In the genomic region with DNA sequence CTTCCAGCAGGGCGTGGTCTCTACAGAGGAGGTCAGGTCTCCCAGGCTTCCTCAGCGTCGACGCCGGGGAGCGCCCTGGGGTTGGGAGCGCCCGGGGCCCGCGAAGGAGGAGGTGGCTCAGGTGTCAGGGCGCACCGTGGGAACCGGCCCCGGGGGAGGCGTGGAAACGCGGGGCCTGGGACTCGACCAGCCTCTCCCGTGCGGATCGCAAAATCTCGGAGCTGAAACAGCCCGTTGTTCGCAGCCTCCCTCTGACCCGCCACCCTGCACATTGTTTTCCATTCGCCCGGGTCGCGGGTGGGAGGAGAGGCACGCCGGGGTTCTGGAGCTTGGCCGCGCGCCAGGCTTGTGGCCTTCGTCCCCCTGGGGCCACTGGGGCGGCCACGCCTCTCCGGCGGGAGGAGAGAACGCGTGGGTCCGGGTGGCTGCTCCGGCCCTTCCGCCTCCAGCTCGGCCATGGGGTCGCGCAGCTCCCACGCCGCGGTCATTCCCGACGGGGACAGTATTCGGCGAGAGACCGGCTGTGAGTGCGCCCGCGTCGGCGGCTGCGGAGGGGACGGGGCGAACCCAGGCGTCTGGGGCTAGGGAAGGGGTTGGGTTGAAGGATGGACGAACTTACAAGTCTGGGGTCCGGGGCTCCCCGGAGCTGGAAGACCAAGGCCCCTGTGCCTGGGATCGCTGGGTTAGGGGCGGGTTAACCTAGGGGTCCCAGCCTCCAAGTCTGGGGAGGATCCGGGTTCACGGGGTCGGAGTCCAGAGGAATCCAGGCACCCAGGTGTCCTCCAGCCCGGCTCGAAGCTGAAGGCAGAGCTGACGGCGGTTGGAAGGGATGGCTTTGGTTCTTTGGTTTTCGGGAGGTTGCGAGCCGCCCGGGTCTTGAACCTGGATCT, we compare ENCODE assay signal across 14 cellular contexts. TPM values are rescaled to one million over a fixed set of nuclear protein-coding genes. Genes with fewer than 3 reads are reported as not detected.
DNase-seq lines count a peak whose midpoint lies in the region; ATAC-seq and TF ChIP-seq lines count a peak whose summit lies in the region.
"Had no signal": no experiment of that assay in that cellular context is flagged by ENCODE, and none has a peak within 500 bp of the region (broad histone marks: within the 10 kb centered on the region; RNA-seq: fewer than 3 reads in every experiment).

A gene (plus strand): TSS at position 433 of the 890 bp plus-strand sequence. CDS start 24 bp downstream, at position 457.

- intact Hi-C loops in mammary epithelial cell (cut with micrococcal nuclease) (no loop called here), left colon (cut with DNase I, micrococcal nuclease) (no loop called here)

- in situ Hi-C loops in mammary epithelial cell (cut with MboI; ENCODE audit: low sequenced_read_pairs in 2 of 2) = no loop called here

- no peaks in the 10 kb centered on the region for H3K36me3 Mint-ChIP-seq in stimulated activated naive B cell treated with anti-CD40 and anti-IgM and Interleukin-4, amounts not matched to agents 10 μg/mL and 1 μg/mL and 100 μg/mL, for 72 hours
- H3K36me3 Mint-ChIP-seq: activated naive CD8-positive, alpha-beta T cell treated with anti-CD3 and anti-CD28 coated beads, Interleukin-2, amount 10 ng/mL, durations not matched to agents 7 days and 5 days had no signal

- no peaks in the 10 kb centered on the region for H3K9me3 ChIP-seq in mammary epithelial cell (replicated peaks; ENCODE audit: insufficient read depth, low read length)

- H3K27me3 Mint-ChIP-seq in stimulated activated naive B cell treated with anti-CD40 and anti-IgM and Interleukin-4, amounts not matched to agents 10 μg/mL and 1 μg/mL and 100 μg/mL, for 72 hours = peaks cover 42 to 68% of the 10 kb centered on the region in 2 donors

- no peaks in the 10 kb centered on the region for H3K79me2 ChIP-seq in mammary epithelial cell (ENCODE audit: insufficient read depth, low read length)

- peak within 1 kb of the TSS; percentile 60 to 61 for H3K4me3 Mint-ChIP-seq in stimulated activated naive B cell treated with anti-CD40 and anti-IgM and Interleukin-4, amounts not matched to agents 10 μg/mL and 1 μg/mL and 100 μg/mL, for 72 hours
- H3K4me3 Mint-ChIP-seq: activated naive CD8-positive, alpha-beta T cell treated with anti-CD3 and anti-CD28 coated beads, Interleukin-2, amount 10 ng/mL, durations not matched to agents 7 days and 5 days had no signal

- CTCF ChIA-PET in mammary epithelial cell (lab: Charles Lee; ENCODE audit: low non-redundant PET) = no interaction called here

- no TSS peak for BruUV-seq in mammary epithelial cell (replicated peaks; lab: Mats Ljungman, UMichigan)

- dilution Hi-C loops in mammary epithelial cell (cut with HindIII; ENCODE audit: low sequenced_read_pairs) = loop anchor here (5.0 kb wide), 1 partner anchor 107 kb away; no protein-coding TSS in a partner anchor

- peak within 1 kb of the TSS; percentile 53 for H3K27ac Mint-ChIP-seq in stimulated activated naive B cell treated with anti-CD40 and anti-IgM and Interleukin-4, amounts not matched to agents 10 μg/mL and 1 μg/mL and 100 μg/mL, for 72 hours
- H3K27ac Mint-ChIP-seq: activated naive CD8-positive, alpha-beta T cell treated with anti-CD3 and anti-CD28 coated beads, Interleukin-2, amount 10 ng/mL, durations not matched to agents 7 days and 5 days had no signal

- DNase-seq in NCI-H146 (lab: John Stamatoyannopoulos, UW) = peak; percentile 33
- no peak for DNase-seq in NCI-H146 treated with DMSO at 0.1 percent for 48 hours (lab: John Stamatoyannopoulos, UW; ENCODE audit: unreplicated experiment)
- DNase-seq in mammary epithelial cell = peak; percentile 20
- peak; percentile 85 for DNase-seq in left colon
- DNase-seq in stimulated activated naive B cell treated with anti-CD40 and anti-IgM and Interleukin-4, amounts not matched to agents 10 μg/mL and 1 μg/mL and 100 μg/mL, for 72 hours = no peak
- no peak for DNase-seq in DMS79 (lab: John Stamatoyannopoulos, UW)
- no peak for DNase-seq in NCI-H2196 treated with DMSO at 0.1 percent for 48 hours (lab: John Stamatoyannopoulos, UW; ENCODE audit: unreplicated experiment)
- DNase-seq: activated naive CD8-positive, alpha-beta T cell treated with anti-CD3 and anti-CD28 coated beads, Interleukin-2, amount 10 ng/mL, durations not matched to agents 7 days and 5 days; GM23248; NCI-H446 had no signal

- peaks cover 0 to 2% of the 10 kb centered on the region in 2 donors for H3K9me3 Mint-ChIP-seq in stimulated activated naive B cell treated with anti-CD40 and anti-IgM and Interleukin-4, amounts not matched to agents 10 μg/mL and 1 μg/mL and 100 μg/mL, for 72 hours
- H3K9me3 Mint-ChIP-seq: activated naive CD8-positive, alpha-beta T cell treated with anti-CD3 and anti-CD28 coated beads, Interleukin-2, amount 10 ng/mL, durations not matched to agents 7 days and 5 days had no signal

- no peak within 1 kb of the TSS for H3K27ac ChIP-seq in mammary epithelial cell (ENCODE audit: insufficient read depth, low read depth, low read length)
- H3K27ac ChIP-seq: 22Rv1, GM23248 had no signal

- no peaks in the 10 kb centered on the region for H4K20me1 ChIP-seq in mammary epithelial cell (ENCODE audit: insufficient read depth, low read length)

- H2AFZ ChIP-seq in mammary epithelial cell (ENCODE audit: low read depth, low read length) = peak within 1 kb of the TSS; percentile 68
- H2AFZ ChIP-seq: GM23248 had no signal

- 0% methylated on average over 8 of the region's 80 CpGs for WGBS in mammary epithelial cell (ENCODE audit: low coverage, missing lambda C conversion rate)

- ATAC-seq in left colon (peak; percentile 92), GM19023 (IDR thresholded peaks at IDR 0.05; ENCODE audit: unreplicated experiment) (no peak)
- peak; percentile 34 to 42 for ATAC-seq in stimulated activated naive B cell treated with anti-CD40 and anti-IgM and Interleukin-4, amounts not matched to agents 10 μg/mL and 1 μg/mL and 100 μg/mL, for 72 hours (replicated peaks)

- no peak for TF ChIP-seq CTCF in mammary epithelial cell (conservative IDR thresholded peaks at IDR 0.05 in 1 of 2, IDR thresholded peaks at IDR 0.05 in 1 of 2; ENCODE audit: extremely low read depth in 1 of 2, insufficient read depth in 1 of 2, low read depth in 1 of 2, low read length in 2 of 2)

- H3K9ac ChIP-seq in mammary epithelial cell (ENCODE audit: insufficient read depth, low read length) = no peak within 1 kb of the TSS
- H3K9ac ChIP-seq: GM23248 had no signal

- peaks cover 7% of the 10 kb centered on the region for H3K4me1 ChIP-seq in mammary epithelial cell (ENCODE audit: insufficient read depth, low read length)

- peaks cover 6 to 9% of the 10 kb centered on the region in 2 donors for H3K4me1 Mint-ChIP-seq in stimulated activated naive B cell treated with anti-CD40 and anti-IgM and Interleukin-4, amounts not matched to agents 10 μg/mL and 1 μg/mL and 100 μg/mL, for 72 hours
- H3K4me1 Mint-ChIP-seq: activated naive CD8-positive, alpha-beta T cell treated with anti-CD3 and anti-CD28 coated beads, Interleukin-2, amount 10 ng/mL, durations not matched to agents 7 days and 5 days had no signal

- peak within 1 kb of the TSS; percentile 91 for H3K4me2 ChIP-seq in mammary epithelial cell (ENCODE audit: insufficient read depth, low read depth, low read length)

- peak within 1 kb of the TSS; percentile 30 to 38 (median 33) for H3K4me3 ChIP-seq in mammary epithelial cell (replicated peaks in 1 of 3; ENCODE audit: insufficient read depth in 1 of 3, low read depth in 2 of 3, low read length in 3 of 3)
- H3K4me3 ChIP-seq: GM23248 had no signal

- no peaks in the 10 kb centered on the region for H3K36me3 ChIP-seq in mammary epithelial cell (ENCODE audit: insufficient read depth, low read length)

- peaks cover 13% of the 10 kb centered on the region for H3K27me3 ChIP-seq in mammary epithelial cell (ENCODE audit: insufficient read depth, low read length)

RNA-seq across cellular contexts. Expression of the gene that starts here (rescaled TPM):
- total RNA-seq in mammary epithelial cell = not detected
- not detected for polyA plus RNA-seq in mammary epithelial cell
- polyA minus RNA-seq in mammary epithelial cell = not detected
- 100 to 1,000 TPM; 171 to 227 TPM for total RNA-seq in left colon
- total RNA-seq: activated naive CD8-positive, alpha-beta T cell treated with anti-CD3 and anti-CD28 coated beads, Interleukin-2, amount 10 ng/mL, durations not matched to agents 7 days and 5 days; fibroblast of villous mesenchyme; GM23248; pulmonary artery endothelial cell had no signal
- polyA plus RNA-seq: GM23248 had no signal

Comparison
In these comparisons a context has a peak if more than half of its experiments do, and no peak if none do; other contexts are left out.
1. RNA of the gene that starts here (total RNA-seq): 171 to 227 TPM in left colon; not detected in mammary epithelial cell; every median in the first group is over 100 times any median in the second.
2. DNase-seq: peak in NCI-H146 (single experiment) and left colon (2 of 2); none in NCI-H146 treated with DMSO at 0.1 percent for 48 hours (single experiment), stimulated activated naive B cell treated with anti-CD40 and anti-IgM and Interleukin-4, amounts not matched to agents 10 μg/mL and 1 μg/mL and 100 μg/mL, for 72 hours (single experiment), DMS79 (single experiment) and NCI-H2196 treated with DMSO at 0.1 percent for 48 hours (single experiment).
3. Peak in DNase-seq, H3K4me3 ChIP-seq and H3K4me2 ChIP-seq in mammary epithelial cell; RNA of the gene not detected or under 1 TPM.